16 cellular contexts compared by ENCODE assay signal in genomic region chr22:31339148-31339832, GRCh38. TPM values are rescaled to one million over a fixed set of nuclear protein-coding genes. Genes with fewer than 3 reads are reported as not detected.
DNase-seq lines count a peak whose midpoint lies in the region; ATAC-seq, FAIRE-seq and TF ChIP-seq lines count a peak whose summit lies in the region.
"Had no signal": no experiment of that assay in that cellular context is flagged by ENCODE, and none has a peak within 500 bp of the region (broad histone marks: within the 10 kb centered on the region; RNA-seq: fewer than 3 reads in every experiment).

No MANE protein-coding gene starts in this region.

- intact Hi-C loops in activated naive CD4-positive, alpha-beta T cell treated with anti-CD3 and anti-CD28 coated beads for 36 hours (cut with micrococcal nuclease), result no loop called here
- intact Hi-C loops in activated B cell treated with CpG ODN at 0.5 μM for 24 hours (cut with micrococcal nuclease) (no loop called here), HepG2 (cut with micrococcal nuclease; ENCODE audit: unreplicated experiment) (no loop called here)

- peaks cover 82% of the 10 kb centered on the region for H3K79me2 ChIP-seq in HepG2 (ENCODE audit: insufficient read depth, low read length)

- 6% methylated on average over 6 of the region's 6 CpGs for WGBS in HepG2 (ENCODE audit: low lambda C conversion rate)

- POLR2A ChIA-PET in activated B cell treated with CpG ODN at 0.5 μM for 24 hours (lab: Charles Lee), result interaction anchor here (0.6 to 1.0 kb wide), 2 partner anchors 41 to 48 kb away, joined by 3 to 4 read pairs; no protein-coding TSS in a partner anchor
- POLR2A ChIA-PET in HepG2 (lab: Yijun Ruan, JAX), result interaction anchor here (0.8 to 2.6 kb wide), 7 partner anchors 8 to 60 kb away, joined by 3 to 17 read pairs (median 5); partner anchors contain the start of genes DRG1 and PATZ1

- TF ChIP-seq RAD21 in HepG2 (CRISPR knock-in tag; IDR thresholded peaks at IDR 0.05), result no peak

- peak overlapping the region; percentile 7 for H3K27ac Mint-ChIP-seq in activated naive CD4-positive, alpha-beta T cell treated with anti-CD3 and anti-CD28 coated beads for 36 hours
- peak overlapping the region; percentile 35 for H3K27ac Mint-ChIP-seq in activated B cell treated with CpG ODN at 0.5 μM for 24 hours
- H3K27ac Mint-ChIP-seq in stimulated activated naive B cell treated with anti-CD40 and anti-IgM and Interleukin-4, amounts not matched to agents 10 μg/mL and 1 μg/mL and 100 μg/mL, for 72 hours, result peak overlapping the region; percentile 84

- H4K20me1 ChIP-seq in HepG2 (ENCODE audit: insufficient read depth, low read length), result peaks cover 85% of the 10 kb centered on the region

- no peak for DNase-seq in activated naive CD4-positive, alpha-beta T cell treated with anti-CD3 and anti-CD28 coated beads for 36 hours
- DNase-seq in activated naive CD4-positive, alpha-beta T cell treated with anti-CD3 and anti-CD28 coated beads, Interleukin-2, amount 50 U/mL, for 16 hours, result no peak
- DNase-seq in activated B cell treated with CpG ODN at 0.5 μM for 24 hours, result no peak
- DNase-seq in HepG2 (ENCODE audit: low spot score), result peak; percentile 89
- no peak for DNase-seq in stimulated activated naive B cell treated with anti-CD40 and anti-IgM and Interleukin-4, amounts not matched to agents 10 μg/mL and 1 μg/mL and 100 μg/mL, for 72 hours
- no peak for DNase-seq in nucleus accumbens (lab: John Stamatoyannopoulos, UW)
- DNase-seq in NK-92 (lab: John Stamatoyannopoulos, UW; ENCODE audit: unreplicated experiment), result no peak
- DNase-seq: cortex of kidney; NCI-H2081 treated with DMSO at 0.1 percent for 48 hours; NK-92 treated with Interleukin-12 subunit alpha and Interleukin-12 subunit beta, amount 100 ng/mL, for 24 hours; SIG-M5; spleen had no signal

- no peaks in the 10 kb centered on the region for H3K9me3 Mint-ChIP-seq in activated naive CD4-positive, alpha-beta T cell treated with anti-CD3 and anti-CD28 coated beads for 36 hours
- no peaks in the 10 kb centered on the region for H3K9me3 Mint-ChIP-seq in activated B cell treated with CpG ODN at 0.5 μM for 24 hours
- no peaks in the 10 kb centered on the region for H3K9me3 Mint-ChIP-seq in stimulated activated naive B cell treated with anti-CD40 and anti-IgM and Interleukin-4, amounts not matched to agents 10 μg/mL and 1 μg/mL and 100 μg/mL, for 72 hours

- H3K36me3 ChIP-seq in HepG2 (replicated peaks in 1 of 2; ENCODE audit: control insufficient read depth in 1 of 2, insufficient read depth in 2 of 2, low read length in 2 of 2), result peaks cover 25 to 64% of the 10 kb centered on the region in 2 experiments

- H3K9me3 ChIP-seq in HepG2 (ENCODE audit: low read length), result no peaks in the 10 kb centered on the region
- H3K9me3 ChIP-seq: spleen, thoracic aorta had no signal

- TSS peak; percentile 50 for BruUV-seq in HepG2 (replicated peaks; lab: Mats Ljungman, UMichigan)

- CTCF ChIA-PET in activated naive CD4-positive, alpha-beta T cell treated with anti-CD3 and anti-CD28 coated beads for 36 hours (lab: Charles Lee), result interaction anchor here (0.6 to 2.2 kb wide), 2 partner anchors 26 to 54 kb away, joined by 5 to 11 read pairs; no protein-coding TSS in a partner anchor
- CTCF ChIA-PET in activated B cell treated with CpG ODN at 0.5 μM for 24 hours (lab: Charles Lee) (no interaction called here), HepG2 (lab: Yijun Ruan, JAX; ENCODE audit: low intra/inter-chr PET ratio, low total read pairs) (no interaction called here)

- FAIRE-seq in HepG2 (lab: Jason Lieb, UNC), result peak; percentile 82

- no peak overlapping the region for H2AFZ ChIP-seq in HepG2 (ENCODE audit: low read length)

- in situ Hi-C loops in HepG2 (cut with HindIII; ENCODE audit: extremely low pct_ligation_motif_present, low pct_unique_long_range_greater_than_20kb), result no loop called here

- TF ChIP-seq EP300 in HepG2 (IDR thresholded peaks at IDR 0.05; ENCODE audit: low read depth in 2 of 2, low read length in 2 of 2) (peak in 1 of 2 experiments; percentile 49; a peak in 1 of 4 replicates), HepG2 (CRISPR knock-in tag; IDR thresholded peaks at IDR 0.05; ENCODE audit: borderline replicate concordance) (no peak)

- H3K4me3 ChIP-seq in HepG2 (replicated peaks in 1 of 3; ENCODE audit: insufficient read depth in 1 of 3, low read depth in 2 of 3, low read length in 3 of 3), result peak overlapping the region; percentile 9 to 85 (median 18); a peak in 5 of 6 replicates
- H3K4me3 ChIP-seq: spleen, thoracic aorta had no signal

- peaks cover 79% of the 10 kb centered on the region for H3K4me1 Mint-ChIP-seq in activated naive CD4-positive, alpha-beta T cell treated with anti-CD3 and anti-CD28 coated beads for 36 hours (ENCODE audit: low read depth)
- H3K4me1 Mint-ChIP-seq in activated B cell treated with CpG ODN at 0.5 μM for 24 hours, result peaks cover 52% of the 10 kb centered on the region
- peaks cover 44 to 76% of the 10 kb centered on the region in 2 donors for H3K4me1 Mint-ChIP-seq in stimulated activated naive B cell treated with anti-CD40 and anti-IgM and Interleukin-4, amounts not matched to agents 10 μg/mL and 1 μg/mL and 100 μg/mL, for 72 hours

- H3K27ac ChIP-seq in HepG2 (ENCODE audit: extremely low read length, insufficient read depth, low read length), result peak overlapping the region; percentile 75
- H3K27ac ChIP-seq: HL-60, thoracic aorta had no signal

- H3K4me2 ChIP-seq in HepG2 (ENCODE audit: low read depth, low read length), result peak overlapping the region; percentile 97

- peaks cover 55% of the 10 kb centered on the region for H3K36me3 Mint-ChIP-seq in activated naive CD4-positive, alpha-beta T cell treated with anti-CD3 and anti-CD28 coated beads for 36 hours (ENCODE audit: low read depth)
- peaks cover 85% of the 10 kb centered on the region for H3K36me3 Mint-ChIP-seq in activated B cell treated with CpG ODN at 0.5 μM for 24 hours (ENCODE audit: low read depth)
- peaks cover 41 to 73% of the 10 kb centered on the region in 2 donors for H3K36me3 Mint-ChIP-seq in stimulated activated naive B cell treated with anti-CD40 and anti-IgM and Interleukin-4, amounts not matched to agents 10 μg/mL and 1 μg/mL and 100 μg/mL, for 72 hours

- H3K27me3 ChIP-seq in HepG2 (ENCODE audit: control insufficient read depth in 1 of 2, insufficient read depth in 2 of 2, low read length in 2 of 2), result no peaks in the 10 kb centered on the region
- H3K27me3 ChIP-seq: spleen had no signal

- H3K9ac ChIP-seq in HepG2 (ENCODE audit: insufficient read depth, low read depth, low read length), result peak overlapping the region; percentile 64

- no peak for TF ChIP-seq CTCF in activated B cell treated with CpG ODN at 0.5 μM for 24 hours (IDR thresholded peaks at IDR 0.05)
- TF ChIP-seq CTCF in HepG2 (CRISPR knock-in tag; IDR thresholded peaks at IDR 0.05), result no peak; the same call in 1 of the 2 replicates

- H3K4me1 ChIP-seq in HepG2 (ENCODE audit: insufficient read depth, low read length), result peaks cover 78% of the 10 kb centered on the region

- no peak for ATAC-seq in activated B cell treated with CpG ODN at 0.5 μM for 24 hours (ENCODE audit: low read depth)
- ATAC-seq in HepG2, result peak; percentile 74
- no peak for ATAC-seq in stimulated activated naive B cell treated with anti-CD40 and anti-IgM and Interleukin-4, amounts not matched to agents 10 μg/mL and 1 μg/mL and 100 μg/mL, for 72 hours (replicated peaks)
- ATAC-seq in GM18498 (IDR thresholded peaks at IDR 0.05; ENCODE audit: unreplicated experiment), result no peak
- ATAC-seq: HCT116 had no signal

- no peaks in the 10 kb centered on the region for H3K27me3 Mint-ChIP-seq in activated naive CD4-positive, alpha-beta T cell treated with anti-CD3 and anti-CD28 coated beads for 36 hours (ENCODE audit: low read depth)
- no peaks in the 10 kb centered on the region for H3K27me3 Mint-ChIP-seq in activated B cell treated with CpG ODN at 0.5 μM for 24 hours
- no peaks in the 10 kb centered on the region for H3K27me3 Mint-ChIP-seq in stimulated activated naive B cell treated with anti-CD40 and anti-IgM and Interleukin-4, amounts not matched to agents 10 μg/mL and 1 μg/mL and 100 μg/mL, for 72 hours

- H3K4me3 Mint-ChIP-seq in activated naive CD4-positive, alpha-beta T cell treated with anti-CD3 and anti-CD28 coated beads for 36 hours, result no peak overlapping the region
- no peak overlapping the region for H3K4me3 Mint-ChIP-seq in activated B cell treated with CpG ODN at 0.5 μM for 24 hours
- no peak overlapping the region for H3K4me3 Mint-ChIP-seq in stimulated activated naive B cell treated with anti-CD40 and anti-IgM and Interleukin-4, amounts not matched to agents 10 μg/mL and 1 μg/mL and 100 μg/mL, for 72 hours

- peak; percentile 37 to 47; a peak in 3 of 4 replicates for TF ChIP-seq POLR2A in HepG2 (IDR thresholded peaks at IDR 0.05; ENCODE audit: insufficient read depth in 1 of 2, low read depth in 2 of 2, low read length in 2 of 2)

RNA-seq across cellular contexts. Expression of gene PATZ1, which starts 6.9 kb away (rescaled TPM):
- total RNA-seq in activated naive CD4-positive, alpha-beta T cell treated with anti-CD3 and anti-CD28 coated beads for 36 hours, result 10 to 100 TPM; 18.5 to 19.4 TPM
- total RNA-seq in activated B cell treated with CpG ODN at 0.5 μM for 24 hours (35.4 and 37.4 TPM in 2 replicates), HepG2 (2016; rRNA removed; fragmentation: Illumina TruSeq; extraction: Trizol) (30.4 and 30.5 TPM in 2 replicates)
- 6.2 and 6.9 TPM in 2 replicates for total RNA-seq in HepG2 (2016; cell fraction: cytosol; rRNA removed; fragmentation: Illumina TruSeq; extraction: Trizol; ENCODE audit: low read depth)
- 28.0 and 31.0 TPM in 2 replicates for total RNA-seq in HepG2 (2016; cell fraction: insoluble cytoplasmic fraction; rRNA removed; fragmentation: Illumina TruSeq; extraction: Trizol)
- 20.4 and 21.7 TPM in 2 replicates for total RNA-seq in HepG2 (2016; cell fraction: membrane; rRNA removed; fragmentation: Illumina TruSeq; extraction: Trizol)
- total RNA-seq in HepG2 (2016; cell fraction: nucleus; rRNA removed; fragmentation: Illumina TruSeq; extraction: Trizol), result 32.1 and 34.3 TPM in 2 replicates
- 24.9 and 26.6 TPM in 2 replicates for polyA plus RNA-seq in HepG2 (2011; rRNA removed)
- 16.9 and 18.6 TPM in 2 replicates for polyA plus RNA-seq in HepG2 (2011; cell fraction: cytosol; rRNA removed)
- 45.4 and 58.3 TPM in 2 replicates for polyA plus RNA-seq in HepG2 (2011; cell fraction: nucleus; rRNA removed)
- 25.7 and 29.3 TPM in 2 replicates for polyA plus RNA-seq in HepG2 (2012)
- polyA plus RNA-seq in HepG2 (2016; cell fraction: cytosol; fragmentation: Illumina TruSeq; extraction: Trizol; ENCODE audit: low read depth), result 3.1 and 3.4 TPM in 2 replicates
- polyA plus RNA-seq in HepG2 (2016; cell fraction: insoluble cytoplasmic fraction; fragmentation: Illumina TruSeq; extraction: Trizol; ENCODE audit: low read depth), result 32.9 and 37.5 TPM in 2 replicates
- 11.6 and 11.7 TPM in 2 replicates for polyA plus RNA-seq in HepG2 (2016; cell fraction: membrane; fragmentation: Illumina TruSeq; extraction: Trizol; ENCODE audit: low read depth)
- 45.6 and 49.3 TPM in 2 replicates for polyA plus RNA-seq in HepG2 (2016; cell fraction: nucleus; fragmentation: Illumina TruSeq; extraction: Trizol; ENCODE audit: insufficient read depth, low read depth)
- polyA minus RNA-seq in HepG2 (2011; rRNA and poly(A)+ RNA removed; ENCODE audit: low replicate concordance), result 47.7 and 108 TPM in 2 replicates
- polyA minus RNA-seq in HepG2 (2011; cell fraction: cytosol; rRNA and poly(A)+ RNA removed), result 27.9 and 30.8 TPM in 2 replicates
- 54.1 and 54.8 TPM in 2 replicates for polyA minus RNA-seq in HepG2 (2011; cell fraction: nucleus; rRNA and poly(A)+ RNA removed)

RNA-seq across cellular contexts. Expression of gene PIK3IP1, which starts 47.0 kb away (rescaled TPM):
- 10 to 100 TPM; 27.4 to 28.6 TPM for total RNA-seq in activated naive CD4-positive, alpha-beta T cell treated with anti-CD3 and anti-CD28 coated beads for 36 hours
- 20.3 and 21.0 TPM in 2 replicates for total RNA-seq in activated B cell treated with CpG ODN at 0.5 μM for 24 hours
- total RNA-seq in HepG2 (2016; rRNA removed; fragmentation: Illumina TruSeq; extraction: Trizol), result 0.44 and 1.3 TPM in 2 replicates
- total RNA-seq in HepG2 (2016; cell fraction: cytosol; rRNA removed; fragmentation: Illumina TruSeq; extraction: Trizol; ENCODE audit: low read depth), result 0.26 and 0.30 TPM in 2 replicates
- 0.49 and 1.3 TPM in 2 replicates for total RNA-seq in HepG2 (2016; cell fraction: insoluble cytoplasmic fraction; rRNA removed; fragmentation: Illumina TruSeq; extraction: Trizol)
- 0.34 and 0.41 TPM in 2 replicates for total RNA-seq in HepG2 (2016; cell fraction: membrane; rRNA removed; fragmentation: Illumina TruSeq; extraction: Trizol)
- 1.5 and 2.0 TPM in 2 replicates for total RNA-seq in HepG2 (2016; cell fraction: nucleus; rRNA removed; fragmentation: Illumina TruSeq; extraction: Trizol)
- 2.5 and 5.3 TPM in 2 replicates for polyA plus RNA-seq in HepG2 (2011; rRNA removed)
- 2.4 and 5.0 TPM in 2 replicates for polyA plus RNA-seq in HepG2 (2011; cell fraction: cytosol; rRNA removed)
- polyA plus RNA-seq in HepG2 (2011; cell fraction: nucleus; rRNA removed), result 2.3 and 4.8 TPM in 2 replicates
- polyA plus RNA-seq in HepG2 (2012), result 4.8 and 7.6 TPM in 2 replicates
- polyA plus RNA-seq in HepG2 (2016; cell fraction: cytosol; fragmentation: Illumina TruSeq; extraction: Trizol; ENCODE audit: low read depth), result 0.06 and 0.11 TPM in 2 replicates
- 0.21 and 0.38 TPM in 2 replicates for polyA plus RNA-seq in HepG2 (2016; cell fraction: insoluble cytoplasmic fraction; fragmentation: Illumina TruSeq; extraction: Trizol; ENCODE audit: low read depth)
- 0.10 and 0.14 TPM in 2 replicates for polyA plus RNA-seq in HepG2 (2016; cell fraction: membrane; fragmentation: Illumina TruSeq; extraction: Trizol; ENCODE audit: low read depth)
- polyA plus RNA-seq in HepG2 (2016; cell fraction: nucleus; fragmentation: Illumina TruSeq; extraction: Trizol; ENCODE audit: insufficient read depth, low read depth), result 1.7 and 2.4 TPM in 2 replicates
- 2.1 and 3.8 TPM in 2 replicates for polyA minus RNA-seq in HepG2 (2011; rRNA and poly(A)+ RNA removed; ENCODE audit: low replicate concordance)
- 2.0 and 4.0 TPM in 2 replicates for polyA minus RNA-seq in HepG2 (2011; cell fraction: cytosol; rRNA and poly(A)+ RNA removed)
- 2.1 and 4.0 TPM in 2 replicates for polyA minus RNA-seq in HepG2 (2011; cell fraction: nucleus; rRNA and poly(A)+ RNA removed)

Comparison
In these comparisons a context has a peak if more than half of its experiments do, and no peak if none do; other contexts are left out.
1. H3K27ac Mint-ChIP-seq: peak in every context shown above with its lines; median percentile 84 in stimulated activated naive B cell treated with anti-CD40 and anti-IgM and Interleukin-4, amounts not matched to agents 10 μg/mL and 1 μg/mL and 100 μg/mL, for 72 hours; 35 in activated B cell treated with CpG ODN at 0.5 μM for 24 hours; 7 in activated naive CD4-positive, alpha-beta T cell treated with anti-CD3 and anti-CD28 coated beads for 36 hours.